Comparison of ENCODE assay signal across 10 cellular contexts in genomic region chr17:43019418-43019817, GRCh38. TPM values are rescaled to one million over a fixed set of nuclear protein-coding genes. Genes with fewer than 3 reads are reported as not detected.
DNase-seq lines count a peak whose midpoint lies in the region; ATAC-seq and TF ChIP-seq lines count a peak whose summit lies in the region.
"Had no signal": no experiment of that assay in that cellular context is flagged by ENCODE, and none has a peak within 500 bp of the region (broad histone marks: within the 10 kb centered on the region; RNA-seq: fewer than 3 reads in every experiment).

No MANE protein-coding gene starts in this region.

- H3K4me2 ChIP-seq in osteoblast (ENCODE audit: insufficient read depth, low read length) = peak overlapping the region; percentile 41

- H2AFZ ChIP-seq in osteoblast (ENCODE audit: low read length) = no peak overlapping the region

- H3K4me1 ChIP-seq in BE2C = peaks cover 16% of the 10 kb centered on the region
- H3K4me1 ChIP-seq in osteoblast (ENCODE audit: insufficient read depth, low read length) = peaks cover 27% of the 10 kb centered on the region

- peaks cover 65% of the 10 kb centered on the region for H3K79me2 ChIP-seq in osteoblast (ENCODE audit: insufficient read depth, low read length)

- TF ChIP-seq POLR2A in NB4 (IDR thresholded peaks at IDR 0.05; ENCODE audit: extremely low read depth, insufficient read length) (no peak), erythroblast (IDR thresholded peaks at IDR 0.05; ENCODE audit: low read length) (no peak)

- no peak for ATAC-seq in GM21723 (IDR thresholded peaks at IDR 0.05; ENCODE audit: unreplicated experiment)
- ATAC-seq: activated naive CD4-positive, alpha-beta T cell treated with anti-CD3 and anti-CD28 coated beads, Interleukin-2, amount 50 U/mL, for 72 hours had no signal

- no peak overlapping the region for H3K27ac ChIP-seq in osteoblast (ENCODE audit: low read depth, low read length)

- H3K9me3 ChIP-seq in BE2C = no peaks in the 10 kb centered on the region
- H3K9me3 ChIP-seq in osteoblast (ENCODE audit: low read depth, low read length) = no peaks in the 10 kb centered on the region

- peaks cover 26% of the 10 kb centered on the region for H4K20me1 ChIP-seq in osteoblast (ENCODE audit: insufficient read depth, low read length)

- TF ChIP-seq CTCF in BE2C (IDR thresholded peaks at IDR 0.05; ENCODE audit: low read depth, low read length) (no peak), NB4 (IDR thresholded peaks at IDR 0.05; ENCODE audit: low read depth, low read length) (no peak), osteoblast (IDR thresholded peaks at IDR 0.05; ENCODE audit: extremely low read depth, low read depth, low read length) (no peak)

- H3K4me3 ChIP-seq in BE2C (ENCODE audit: low read depth, low read length) (peak overlapping the region; percentile 14; the same call in 1 of the 2 replicates), NB4 (ENCODE audit: low read depth, low read length) (peak overlapping the region; percentile 42), osteoblast (ENCODE audit: insufficient read depth, low read length) (no peak overlapping the region)

- peaks cover 6% of the 10 kb centered on the region; the same call in 1 of the 2 replicates for H3K36me3 ChIP-seq in BE2C
- H3K36me3 ChIP-seq in osteoblast (ENCODE audit: insufficient read depth, low read length) = peaks cover 31% of the 10 kb centered on the region

- H3K27me3 ChIP-seq in BE2C (no peaks in the 10 kb centered on the region), osteoblast (ENCODE audit: insufficient read depth, low read length) (no peaks in the 10 kb centered on the region)

- DNase-seq in BE2C (no peak), NB4 (ENCODE audit: low read depth) (peak; percentile 72), erythroblast (lab: John Stamatoyannopoulos, UW) (peak; percentile 57 to 59), osteoblast (ENCODE audit: insufficient read length, low spot score, missing footprints) (peak; percentile 81), C1 segment of cervical spinal cord (lab: John Stamatoyannopoulos, UW) (no peak), activated gamma-delta T cell (lab: John Stamatoyannopoulos, UW) (no peak), OCI-M2 (lab: John Stamatoyannopoulos, UW; ENCODE audit: unreplicated experiment) (no peak)
- DNase-seq: SHP77 had no signal

RNA-seq across cellular contexts. Expression of gene VAT1, which starts 2.8 kb away (rescaled TPM):
- 769 TPM for polyA plus RNA-seq in BE2C (2012; ENCODE audit: insufficient read depth, insufficient read length, low read depth)
- 441 and 449 TPM in 2 replicates for total RNA-seq in osteoblast

RNA-seq across cellular contexts. Expression of gene RND2, which starts 5.6 kb away (rescaled TPM):
- 7.4 TPM for polyA plus RNA-seq in BE2C (2012; ENCODE audit: insufficient read depth, insufficient read length, low read depth)
- total RNA-seq in osteoblast = 0.29 and 0.36 TPM in 2 replicates
- total RNA-seq: activated naive CD4-positive, alpha-beta T cell treated with anti-CD3 and anti-CD28 coated beads, Interleukin-2, amount 50 U/mL, for 72 hours had no signal

RNA-seq across cellular contexts. Expression of gene IFI35, which starts 12.8 kb away (rescaled TPM):
- 2.2 TPM for polyA plus RNA-seq in BE2C (2012; ENCODE audit: insufficient read depth, insufficient read length, low read depth)
- 28.6 and 45.2 TPM in 2 replicates for total RNA-seq in osteoblast

RNA-seq across cellular contexts. Expression of gene RPL27, which starts 21.2 kb away (rescaled TPM):
- 1,966 TPM for polyA plus RNA-seq in BE2C (2012; ENCODE audit: insufficient read depth, insufficient read length, low read depth)
- 878 and 1,256 TPM in 2 replicates for total RNA-seq in osteoblast

RNA-seq across cellular contexts. Expression of gene RUNDC1, which starts 39.1 kb away (rescaled TPM):
- 19.9 TPM for polyA plus RNA-seq in BE2C (2012; ENCODE audit: insufficient read depth, insufficient read length, low read depth)
- total RNA-seq in osteoblast = 8.8 and 10.1 TPM in 2 replicates

Comparison
In these comparisons a context has a peak if more than half of its experiments do, and no peak if none do; other contexts are left out.
1. DNase-seq: peak in NB4 (single experiment), erythroblast (2 of 2) and osteoblast (single experiment); none in BE2C (single experiment), C1 segment of cervical spinal cord (0 of 14), activated gamma-delta T cell (single experiment) and OCI-M2 (single experiment).